Comparison of ENCODE assay signal across 8 cellular contexts in genomic region chr10:7687228-7687907, GRCh38. TPM values are rescaled to one million over a fixed set of nuclear protein-coding genes. Genes with fewer than 3 reads are reported as not detected.
DNase-seq lines count a peak whose midpoint lies in the region; ATAC-seq and TF ChIP-seq lines count a peak whose summit lies in the region.

No MANE protein-coding gene starts in this region.

- DNase-seq in COLO829 (ENCODE audit: low spot score) = peak; percentile 67
- peak; percentile 77 for DNase-seq in NCI-H748 (lab: John Stamatoyannopoulos, UW; ENCODE audit: unreplicated experiment)
- DNase-seq in activated CD4-positive, alpha-beta T cell treated with anti-CD3 and anti-CD28 coated beads, Interleukin-2, amount 50 U/mL, for 24 hours (ENCODE audit: low read depth in 1 of 2, low spot score in 1 of 2) = peak; percentile 46 to 78
- DNase-seq in dermis blood vessel endothelial cell = peak; percentile 92
- DNase-seq in lower leg skin (ENCODE audit: low spot score in 2 of 2) = peak; percentile 82 to 95
- peak; percentile 37 for DNase-seq in stimulated activated CD8-positive, alpha-beta memory T cell treated with anti-CD3 and anti-CD28 coated beads, Interleukin-12 subunit alpha, Interleukin-12 subunit beta, amount 100 ng/mL, for 24 hours (ENCODE audit: extremely low read depth)

- peak in 1 of 3 donors; percentile 81 for TF ChIP-seq CTCF in lower leg skin (IDR thresholded peaks at IDR 0.05)

- WGBS in lower leg skin, 2 donors = 22 to 24% methylated on average over 20 of the region's 20 CpGs

- H3K4me3 ChIP-seq in lower leg skin (ENCODE audit: low read depth, poor library complexity, severe bottlenecking) = no peak overlapping the region

- TF ChIP-seq POLR2A in lower leg skin (IDR thresholded peaks at IDR 0.05) = no peak

- intact Hi-C loops in lower leg skin (cut with DNase I; ENCODE audit: low total_unique reads) = loop anchor here (5.0 kb wide), 1 partner anchor 155 kb away; no protein-coding TSS in a partner anchor

- peak; percentile 98 for ATAC-seq in GM19463 (IDR thresholded peaks at IDR 0.05; ENCODE audit: unreplicated experiment)
- ATAC-seq in HG03558 (IDR thresholded peaks at IDR 0.05; ENCODE audit: extremely low read depth, unreplicated experiment) = peak; percentile 75

RNA-seq across cellular contexts. Expression of gene ITIH2, which starts 15.7 kb away (rescaled TPM):
- total RNA-seq in dermis blood vessel endothelial cell = not detected in 2 replicates
- total RNA-seq in lower leg skin = not detected

RNA-seq across cellular contexts. Expression of gene ITIH5, which starts 20.6 kb away (rescaled TPM):
- total RNA-seq in dermis blood vessel endothelial cell = 0.51 and 0.65 TPM in 2 replicates
- total RNA-seq in lower leg skin = 10 to 100 TPM in 1 of 4 donors, 1 to 10 TPM in 3; 4.4 to 10.7 (median 8.3) TPM

Comparison
In these comparisons a context has a peak if more than half of its experiments do, and no peak if none do; other contexts are left out.
1. DNase-seq: peak in every context shown above with its lines; median percentile 92 in dermis blood vessel endothelial cell; 88 in lower leg skin; 77 in NCI-H748; 67 in COLO829; 62 in activated CD4-positive, alpha-beta T cell treated with anti-CD3 and anti-CD28 coated beads, Interleukin-2, amount 50 U/mL, for 24 hours; 37 in stimulated activated CD8-positive, alpha-beta memory T cell treated with anti-CD3 and anti-CD28 coated beads, Interleukin-12 subunit alpha, Interleukin-12 subunit beta, amount 100 ng/mL, for 24 hours.